In genomic region chr1:85534555-85535130, GRCh38 we compare ENCODE assay signal across 1 cellular context. TPM values are rescaled to one million over a fixed set of nuclear protein-coding genes. Genes with fewer than 3 reads are reported as not detected.
"Had no signal": no experiment of that assay in that cellular context is flagged by ENCODE, and none has a peak within 500 bp of the region (broad histone marks: within the 10 kb centered on the region; RNA-seq: fewer than 3 reads in every experiment).

No MANE protein-coding gene starts in this region.

RNA-seq across cellular contexts. Expression of gene CCN1, which starts 45.9 kb away (rescaled TPM):
- total RNA-seq: naive thymus-derived CD4-positive, alpha-beta T cell had no signal
- polyA plus RNA-seq: naive thymus-derived CD4-positive, alpha-beta T cell had no signal
